16 cellular contexts compared by ENCODE assay signal in genomic region chr12:82745062-82745461, GRCh38. TPM values are rescaled to one million over a fixed set of nuclear protein-coding genes. Genes with fewer than 3 reads are reported as not detected.
A peak's percentile ranks its signal among the peaks of the same experiment; 100 is the strongest.
DNase-seq lines count a peak whose midpoint lies in the region; ATAC-seq and TF ChIP-seq lines count a peak whose summit lies in the region.
"Had no signal": no experiment of that assay in that cellular context is flagged by ENCODE, and none has a peak within 500 bp of the region (broad histone marks: within the 10 kb centered on the region; RNA-seq: fewer than 3 reads in every experiment).

No MANE protein-coding gene starts in this region.

- intact Hi-C loops in ovary (cut with DNase I): no loop called here

- no peaks in the 10 kb centered on the region for H3K27me3 ChIP-seq in ovary
- H3K27me3 ChIP-seq: BLaER1 treated with 17β-estradiol and CSF1 and Interleukin-3, amounts not matched to agents 10 nM and 100 nM; SJCRH30 had no signal

- ATAC-seq in SK-N-SH treated with all-trans-retinoic acid at 6 μM for 48 hours (peak; percentile 39; the same call in 2 of the 3 replicates), HG02759 (IDR thresholded peaks at IDR 0.05; ENCODE audit: unreplicated experiment) (no peak)
- ATAC-seq: HCT116, T-cell had no signal

- H3K4me3 ChIP-seq in mesodermal cell (ENCODE audit: extremely low read depth, insufficient read depth, low read length, poor library complexity, severe bottlenecking) (no peak overlapping the region), ovary (no peak overlapping the region)
- H3K4me3 ChIP-seq: BLaER1 treated with 17β-estradiol and CSF1 and Interleukin-3, amounts not matched to agents 10 nM and 100 nM; SJCRH30 had no signal

- H3K27ac ChIP-seq in mesodermal cell (ENCODE audit: low read depth, low read length, severe bottlenecking) (peak overlapping the region; percentile 36), substantia nigra (ENCODE audit: low read depth, low read length, poor library complexity, severe bottlenecking) (peak overlapping the region; percentile 14), ovary (no peak overlapping the region)
- H3K27ac ChIP-seq: BLaER1 treated with 17β-estradiol and CSF1 and Interleukin-3, amounts not matched to agents 10 nM and 100 nM; RWPE1; SJCRH30 had no signal

- TF ChIP-seq EP300 in ovary (IDR thresholded peaks at IDR 0.05): no peak

- H3K9me3 ChIP-seq in mesodermal cell (ENCODE audit: control insufficient read depth, low read length) (no peaks in the 10 kb centered on the region), ovary (no peaks in the 10 kb centered on the region)
- H3K9me3 ChIP-seq: BLaER1 treated with 17β-estradiol and CSF1 and Interleukin-3, amounts not matched to agents 10 nM and 100 nM; SJCRH30 had no signal

- WGBS in mesodermal cell (ENCODE audit: insufficient coverage in 2 of 2), 2 experiments: 100% methylated on average over 1 of the region's 3 CpGs; no CpG with 5 or more reads in 1 of the 2 experiments
- 22 to 39% (median 33%) methylated on average over 3 of the region's 3 CpGs for WGBS in ovary, 3 donors

- no peak for TF ChIP-seq POLR2A in ovary (IDR thresholded peaks at IDR 0.05)

- TF ChIP-seq CTCF in ovary (IDR thresholded peaks at IDR 0.05): no peak

- H3K36me3 ChIP-seq in mesodermal cell (ENCODE audit: control insufficient read depth, insufficient read depth, low read length) (no peaks in the 10 kb centered on the region), ovary (no peaks in the 10 kb centered on the region)
- H3K36me3 ChIP-seq: BLaER1 treated with 17β-estradiol and CSF1 and Interleukin-3, amounts not matched to agents 10 nM and 100 nM; SJCRH30 had no signal

- DNase-seq in NCI-H1930 (lab: John Stamatoyannopoulos, UW) (peak; percentile 42 to 80), substantia nigra (lab: John Stamatoyannopoulos, UW) (no peak), NCI-H187 treated with DMSO at 0.1 percent for 48 hours (lab: John Stamatoyannopoulos, UW) (no peak), ovary (no peak), A172 (ENCODE audit: low spot score) (no peak)
- DNase-seq: EL, IMR-90, NCI-H510A, SJCRH30, T-cell had no signal

- H3K4me1 ChIP-seq in mesodermal cell (ENCODE audit: control insufficient read depth, insufficient read depth, low read length, poor library complexity, severe bottlenecking) (peaks cover 11% of the 10 kb centered on the region), ovary (ENCODE audit: insufficient read depth) (no peaks in the 10 kb centered on the region)
- H3K4me1 ChIP-seq: SJCRH30 had no signal

TF ChIP-seq in SK-N-SH treated with all-trans-retinoic acid at 6 μM for 48 hours, 23 proteins besides CTCF, POLR2A, EP300 and RAD21:
- TF ChIP-seq ESRRG (CRISPR knock-in tag; IDR thresholded peaks at IDR 0.05) (0 out of 2 replicates have a peak, but pooled peaks have one; percentile 48), TCF4 (CRISPR knock-in tag; IDR thresholded peaks at IDR 0.05; ENCODE audit: borderline replicate concordance) (peak; percentile 81; the same call in 1 of the 2 replicates), BACH2 (CRISPR knock-in tag; IDR thresholded peaks at IDR 0.05; ENCODE audit: borderline replicate concordance) (no peak), GLIS3 (CRISPR knock-in tag; IDR thresholded peaks at IDR 0.05) (0 out of 2 replicates have a peak, but pooled peaks have one; percentile 14), TSHZ2 (CRISPR knock-in tag; IDR thresholded peaks at IDR 0.05) (peak; percentile 45; the same call in 1 of the 2 replicates)

RNA-seq across cellular contexts. Expression of gene TMTC2, which starts 58.4 kb away (rescaled TPM):
- 9.7 TPM for polyA plus RNA-seq in mesodermal cell (2013, experiment 1 of 2)
- polyA plus RNA-seq in mesodermal cell (2013, experiment 2 of 2): 7.9 TPM
- 10 to 100 TPM in 1 of 7 donors, 1 to 10 TPM in 6; 2.9 to 22.6 (median 5.6) TPM for total RNA-seq in ovary
- 1 to 10 TPM; 2.0 to 5.9 TPM for polyA plus RNA-seq in ovary
- 2.1 and 2.4 TPM in 2 replicates for total RNA-seq in A172 (2014; rRNA removed; shearing (Covaris generic))

Comparison
In these comparisons a context has a peak if more than half of its experiments do, and no peak if none do; other contexts are left out.
1. DNase-seq: peak in NCI-H1930 (2 of 2); none in substantia nigra (0 of 49), NCI-H187 treated with DMSO at 0.1 percent for 48 hours (single experiment), ovary (0 of 5) and A172 (single experiment).
2. H3K27ac ChIP-seq: peak in mesodermal cell (single experiment) and substantia nigra (single experiment); none in ovary (0 of 2).